ENCODE assay signal across 8 cellular contexts in genomic region chr3:51392301-51393095, GRCh38. TPM values are rescaled to one million over a fixed set of nuclear protein-coding genes. Genes with fewer than 3 reads are reported as not detected.
DNase-seq lines count a peak whose midpoint lies in the region; ATAC-seq and TF ChIP-seq lines count a peak whose summit lies in the region.

No MANE protein-coding gene starts in this region.

- POLR2A ChIA-PET in activated CD4-positive, alpha-beta memory T cell treated with anti-CD3 and anti-CD28 coated beads for 36 hours (lab: Charles Lee), result interaction anchor here (1.1 to 1.8 kb wide), 5 partner anchors 7 to 791 kb away, joined by 3 to 8 read pairs (median 3); partner anchors contain the start of genes DCAF1 and MANF

- TF ChIP-seq CTCF in GM12875 (IDR thresholded peaks at IDR 0.05; ENCODE audit: borderline replicate concordance, insufficient read depth, low read depth, low read length) (no peak), heart left ventricle (IDR thresholded peaks at IDR 0.05) (no peak), retinal pigment epithelial cell (conservative IDR thresholded peaks at IDR 0.05; ENCODE audit: low read depth, low read length) (no peak)

- H3K27me3 Mint-ChIP-seq in activated CD4-positive, alpha-beta memory T cell treated with anti-CD3 and anti-CD28 coated beads for 36 hours, result no peaks in the 10 kb centered on the region

- H3K4me3 ChIP-seq in GM12875 (ENCODE audit: low read depth, low read length), result peak overlapping the region; percentile 57
- peak overlapping the region; percentile 57 to 90 (median 74) for H3K4me3 ChIP-seq in heart left ventricle
- H3K4me3 ChIP-seq in retinal pigment epithelial cell (ENCODE audit: low read length), result peak overlapping the region; percentile 56

- peak overlapping the region in 10 of 12 donors; percentile 78 to 95 (median 89) for H3K27ac ChIP-seq in heart left ventricle

- no peak for TF ChIP-seq POLR2A in heart left ventricle (IDR thresholded peaks at IDR 0.05)

- peaks cover 81% of the 10 kb centered on the region for H3K4me1 Mint-ChIP-seq in activated CD4-positive, alpha-beta memory T cell treated with anti-CD3 and anti-CD28 coated beads for 36 hours (ENCODE audit: low read depth)

- no peaks in the 10 kb centered on the region for H3K27me3 ChIP-seq in heart left ventricle

- peaks cover 0 to 80% (median 74%) of the 10 kb centered on the region in 9 donors for H3K36me3 ChIP-seq in heart left ventricle

- ATAC-seq in heart left ventricle, result no peak
- no peak for ATAC-seq in GM21390 (IDR thresholded peaks at IDR 0.05; ENCODE audit: unreplicated experiment)
- ATAC-seq in GM21515 (IDR thresholded peaks at IDR 0.05; ENCODE audit: unreplicated experiment), result no peak
- ATAC-seq in GM19397 (IDR thresholded peaks at IDR 0.05; ENCODE audit: unreplicated experiment), result no peak

- intact Hi-C loops in activated CD4-positive, alpha-beta memory T cell treated with anti-CD3 and anti-CD28 coated beads for 36 hours (cut with micrococcal nuclease), result loop anchor here (5.0 to 10.0 kb wide), 2 partner anchors 605 to 1038 kb away; partner anchors contain the start of genes CYB561D2, NPRL2, RPL29 and TMEM115
- intact Hi-C loops in heart left ventricle (cut with DNase I), result loop anchor here in 7 of 10 donors (5.0 to 10.0 kb wide), 7 partner anchors 40 to 290 kb away; partner anchors contain the start of gene TEX264 (in 3 of the 7)

- CTCF ChIA-PET in activated CD4-positive, alpha-beta memory T cell treated with anti-CD3 and anti-CD28 coated beads for 36 hours (lab: Charles Lee), result interaction anchor here (1.0 kb wide), 2 partner anchors 15 kb away, joined by 3 to 4 read pairs; no protein-coding TSS in a partner anchor

- peak overlapping the region; percentile 86 for H3K4me3 Mint-ChIP-seq in activated CD4-positive, alpha-beta memory T cell treated with anti-CD3 and anti-CD28 coated beads for 36 hours

- no peaks in the 10 kb centered on the region for H3K9me3 Mint-ChIP-seq in activated CD4-positive, alpha-beta memory T cell treated with anti-CD3 and anti-CD28 coated beads for 36 hours

- H3K9me3 ChIP-seq in heart left ventricle, result no peaks in the 10 kb centered on the region

- H3K4me1 ChIP-seq in heart left ventricle, result peaks cover 8 to 87% (median 69%) of the 10 kb centered on the region in 12 donors

- DNase-seq in activated CD4-positive, alpha-beta memory T cell treated with anti-CD3 and anti-CD28 coated beads for 36 hours, result no peak
- DNase-seq in heart left ventricle, result peak in 1 of 5 donors; percentile 36
- no peak for DNase-seq in retinal pigment epithelial cell (ENCODE audit: low read depth)
- no peak for DNase-seq in dermis blood vessel endothelial cell

- H3K27ac Mint-ChIP-seq in activated CD4-positive, alpha-beta memory T cell treated with anti-CD3 and anti-CD28 coated beads for 36 hours, result peak overlapping the region; percentile 87

- 80 to 91% (median 86%) methylated on average over 31 to 44 of the region's 44 CpGs for WGBS in heart left ventricle, 4 donors

- peaks cover 44% of the 10 kb centered on the region for H3K36me3 Mint-ChIP-seq in activated CD4-positive, alpha-beta memory T cell treated with anti-CD3 and anti-CD28 coated beads for 36 hours

RNA-seq across cellular contexts. Expression of gene RBM15B, which starts 1.4 kb away (rescaled TPM):
- total RNA-seq in activated CD4-positive, alpha-beta memory T cell treated with anti-CD3 and anti-CD28 coated beads for 36 hours, result 10 to 100 TPM; 19.0 to 19.4 TPM
- total RNA-seq in heart left ventricle, result 10 to 100 TPM; 12.7 to 21.5 (median 16.2) TPM
- polyA plus RNA-seq in heart left ventricle, result 10 to 100 TPM in 1 of 2 donors, 1 to 10 TPM in 1; 4.0 to 15.7 TPM
- 49.4 and 51.0 TPM in 2 replicates for total RNA-seq in dermis blood vessel endothelial cell

RNA-seq across cellular contexts. Expression of gene MANF, which starts 7.4 kb away (rescaled TPM):
- 100 to 1,000 TPM; 151 to 162 TPM for total RNA-seq in activated CD4-positive, alpha-beta memory T cell treated with anti-CD3 and anti-CD28 coated beads for 36 hours
- 10 to 100 TPM; 22.3 to 87.2 (median 47.5) TPM for total RNA-seq in heart left ventricle
- polyA plus RNA-seq in heart left ventricle, result 100 to 1,000 TPM in 1 of 2 donors, 10 to 100 TPM in 1; 21.2 to 130 TPM
- 100 and 134 TPM in 2 replicates for total RNA-seq in dermis blood vessel endothelial cell
